1 cellular context compared by ENCODE assay signal in genomic region chr2:202635441-202636296, GRCh38.
TF ChIP-seq lines count a peak whose summit lies in the region.

No MANE protein-coding gene starts in this region.

TF ChIP-seq in HepG2, 621 proteins besides CTCF, POLR2A, EP300 and RAD21 (continued from another document and continues in another):
- TF ChIP-seq, protein P1, sequence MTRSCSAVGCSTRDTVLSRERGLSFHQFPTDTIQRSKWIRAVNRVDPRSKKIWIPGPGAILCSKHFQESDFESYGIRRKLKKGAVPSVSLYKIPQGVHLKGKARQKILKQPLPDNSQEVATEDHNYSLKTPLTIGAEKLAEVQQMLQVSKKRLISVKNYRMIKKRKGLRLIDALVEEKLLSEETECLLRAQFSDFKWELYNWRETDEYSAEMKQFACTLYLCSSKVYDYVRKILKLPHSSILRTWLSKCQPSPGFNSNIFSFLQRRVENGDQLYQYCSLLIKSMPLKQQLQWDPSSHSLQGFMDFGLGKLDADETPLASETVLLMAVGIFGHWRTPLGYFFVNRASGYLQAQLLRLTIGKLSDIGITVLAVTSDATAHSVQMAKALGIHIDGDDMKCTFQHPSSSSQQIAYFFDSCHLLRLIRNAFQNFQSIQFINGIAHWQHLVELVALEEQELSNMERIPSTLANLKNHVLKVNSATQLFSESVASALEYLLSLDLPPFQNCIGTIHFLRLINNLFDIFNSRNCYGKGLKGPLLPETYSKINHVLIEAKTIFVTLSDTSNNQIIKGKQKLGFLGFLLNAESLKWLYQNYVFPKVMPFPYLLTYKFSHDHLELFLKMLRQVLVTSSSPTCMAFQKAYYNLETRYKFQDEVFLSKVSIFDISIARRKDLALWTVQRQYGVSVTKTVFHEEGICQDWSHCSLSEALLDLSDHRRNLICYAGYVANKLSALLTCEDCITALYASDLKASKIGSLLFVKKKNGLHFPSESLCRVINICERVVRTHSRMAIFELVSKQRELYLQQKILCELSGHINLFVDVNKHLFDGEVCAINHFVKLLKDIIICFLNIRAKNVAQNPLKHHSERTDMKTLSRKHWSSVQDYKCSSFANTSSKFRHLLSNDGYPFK (CRISPR knock-in tag; IDR thresholded peaks at IDR 0.05; ENCODE audit: borderline replicate concordance): no peak
- TF ChIP-seq ZNF746 (CRISPR knock-in tag; IDR thresholded peaks at IDR 0.05): no peak
- TF ChIP-seq ZNF605 (CRISPR knock-in tag; IDR thresholded peaks at IDR 0.05): no peak
- no peak for TF ChIP-seq HES4 (CRISPR knock-in tag; IDR thresholded peaks at IDR 0.05; ENCODE audit: borderline replicate concordance)
- TF ChIP-seq CEBPB (IDR thresholded peaks at IDR 0.05; ENCODE audit: borderline replicate concordance, low read depth, low read length): no peak
- no peak for TF ChIP-seq MLLT10 (CRISPR knock-in tag; IDR thresholded peaks at IDR 0.05)
- no peak for TF ChIP-seq ZNF607 (CRISPR knock-in tag; IDR thresholded peaks at IDR 0.05; ENCODE audit: borderline replicate concordance)
- TF ChIP-seq EZH2 (conservative IDR thresholded peaks at IDR 0.05; ENCODE audit: low read depth, low read length): no peak
- no peak for TF ChIP-seq HOXA7 (CRISPR knock-in tag; IDR thresholded peaks at IDR 0.05)
- TF ChIP-seq STAT5B (CRISPR knock-in tag; IDR thresholded peaks at IDR 0.05): no peak
- no peak; the same call in 1 of the 2 replicates for TF ChIP-seq ZNF800 (CRISPR knock-in tag; IDR thresholded peaks at IDR 0.05)
- TF ChIP-seq RARG (CRISPR knock-in tag; IDR thresholded peaks at IDR 0.05; ENCODE audit: low read depth): no peak
- no peak for TF ChIP-seq ZNF280B (CRISPR knock-in tag; IDR thresholded peaks at IDR 0.05; ENCODE audit: borderline replicate concordance)
- TF ChIP-seq ZHX1 (CRISPR knock-in tag; IDR thresholded peaks at IDR 0.05; ENCODE audit: low read depth): no peak
- no peak for TF ChIP-seq U2AF1 (optimal IDR thresholded peaks at IDR 0.05; ENCODE audit: low read depth, low read length)
- TF ChIP-seq ZNF101 (CRISPR knock-in tag; IDR thresholded peaks at IDR 0.05; ENCODE audit: borderline replicate concordance, low read depth): no peak
- 0 out of 2 replicates have a peak, but pooled peaks have one; percentile 11 for TF ChIP-seq HOXD1 (CRISPR knock-in tag; IDR thresholded peaks at IDR 0.05)
- no peak for TF ChIP-seq TOPORS (CRISPR knock-in tag; IDR thresholded peaks at IDR 0.05)
- no peak for TF ChIP-seq PTBP1 (IDR thresholded peaks at IDR 0.05; ENCODE audit: low read depth, low read length, poor library complexity, severe bottlenecking)
- TF ChIP-seq PLRG1 (conservative IDR thresholded peaks at IDR 0.05): no peak
- peak; percentile 45; the same call in 1 of the 2 replicates for TF ChIP-seq HMG20A (CRISPR knock-in tag; IDR thresholded peaks at IDR 0.05; ENCODE audit: borderline replicate concordance)
- TF ChIP-seq, protein P2, sequence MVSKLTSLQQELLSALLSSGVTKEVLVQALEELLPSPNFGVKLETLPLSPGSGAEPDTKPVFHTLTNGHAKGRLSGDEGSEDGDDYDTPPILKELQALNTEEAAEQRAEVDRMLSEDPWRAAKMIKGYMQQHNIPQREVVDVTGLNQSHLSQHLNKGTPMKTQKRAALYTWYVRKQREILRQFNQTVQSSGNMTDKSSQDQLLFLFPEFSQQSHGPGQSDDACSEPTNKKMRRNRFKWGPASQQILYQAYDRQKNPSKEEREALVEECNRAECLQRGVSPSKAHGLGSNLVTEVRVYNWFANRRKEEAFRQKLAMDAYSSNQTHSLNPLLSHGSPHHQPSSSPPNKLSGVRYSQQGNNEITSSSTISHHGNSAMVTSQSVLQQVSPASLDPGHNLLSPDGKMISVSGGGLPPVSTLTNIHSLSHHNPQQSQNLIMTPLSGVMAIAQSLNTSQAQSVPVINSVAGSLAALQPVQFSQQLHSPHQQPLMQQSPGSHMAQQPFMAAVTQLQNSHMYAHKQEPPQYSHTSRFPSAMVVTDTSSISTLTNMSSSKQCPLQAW (CRISPR knock-in tag; IDR thresholded peaks at IDR 0.05): peak; percentile 88
- TF ChIP-seq, protein P3, sequence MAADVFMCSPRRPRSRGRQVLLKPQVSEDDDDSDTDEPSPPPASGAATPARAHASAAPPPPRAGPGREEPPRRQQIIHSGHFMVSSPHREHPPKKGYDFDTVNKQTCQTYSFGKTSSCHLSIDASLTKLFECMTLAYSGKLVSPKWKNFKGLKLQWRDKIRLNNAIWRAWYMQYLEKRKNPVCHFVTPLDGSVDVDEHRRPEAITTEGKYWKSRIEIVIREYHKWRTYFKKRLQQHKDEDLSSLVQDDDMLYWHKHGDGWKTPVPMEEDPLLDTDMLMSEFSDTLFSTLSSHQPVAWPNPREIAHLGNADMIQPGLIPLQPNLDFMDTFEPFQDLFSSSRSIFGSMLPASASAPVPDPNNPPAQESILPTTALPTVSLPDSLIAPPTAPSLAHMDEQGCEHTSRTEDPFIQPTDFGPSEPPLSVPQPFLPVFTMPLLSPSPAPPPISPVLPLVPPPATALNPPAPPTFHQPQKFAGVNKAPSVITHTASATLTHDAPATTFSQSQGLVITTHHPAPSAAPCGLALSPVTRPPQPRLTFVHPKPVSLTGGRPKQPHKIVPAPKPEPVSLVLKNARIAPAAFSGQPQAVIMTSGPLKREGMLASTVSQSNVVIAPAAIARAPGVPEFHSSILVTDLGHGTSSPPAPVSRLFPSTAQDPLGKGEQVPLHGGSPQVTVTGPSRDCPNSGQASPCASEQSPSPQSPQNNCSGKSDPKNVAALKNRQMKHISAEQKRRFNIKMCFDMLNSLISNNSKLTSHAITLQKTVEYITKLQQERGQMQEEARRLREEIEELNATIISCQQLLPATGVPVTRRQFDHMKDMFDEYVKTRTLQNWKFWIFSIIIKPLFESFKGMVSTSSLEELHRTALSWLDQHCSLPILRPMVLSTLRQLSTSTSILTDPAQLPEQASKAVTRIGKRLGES (CRISPR knock-in tag; IDR thresholded peaks at IDR 0.05; ENCODE audit: borderline replicate concordance): no peak
- TF ChIP-seq FLYWCH1 (CRISPR knock-in tag; IDR thresholded peaks at IDR 0.05): no peak
- no peak for TF ChIP-seq MIER3 (CRISPR knock-in tag; IDR thresholded peaks at IDR 0.05; ENCODE audit: borderline replicate concordance)
- TF ChIP-seq AKNA (CRISPR knock-in tag; IDR thresholded peaks at IDR 0.05; ENCODE audit: borderline replicate concordance): no peak
- TF ChIP-seq DMTF1 (CRISPR knock-in tag; IDR thresholded peaks at IDR 0.05): no peak
- peak; percentile 41 for TF ChIP-seq YY1 (IDR thresholded peaks at IDR 0.05; ENCODE audit: insufficient read depth, insufficient replicate concordance, low read depth, low read length)
- no peak; the same call in 1 of the 2 replicates for TF ChIP-seq MYNN (CRISPR knock-in tag; IDR thresholded peaks at IDR 0.05; ENCODE audit: low read depth)
- no peak for TF ChIP-seq ZNF264 (CRISPR knock-in tag; IDR thresholded peaks at IDR 0.05)
- TF ChIP-seq KMT2A (CRISPR knock-in tag; IDR thresholded peaks at IDR 0.05): peak; percentile 73
- no peak for TF ChIP-seq MEF2D (CRISPR knock-in tag; IDR thresholded peaks at IDR 0.05)
